Comparison of ENCODE assay signal across 31 cellular contexts in the genomic region with DNA sequence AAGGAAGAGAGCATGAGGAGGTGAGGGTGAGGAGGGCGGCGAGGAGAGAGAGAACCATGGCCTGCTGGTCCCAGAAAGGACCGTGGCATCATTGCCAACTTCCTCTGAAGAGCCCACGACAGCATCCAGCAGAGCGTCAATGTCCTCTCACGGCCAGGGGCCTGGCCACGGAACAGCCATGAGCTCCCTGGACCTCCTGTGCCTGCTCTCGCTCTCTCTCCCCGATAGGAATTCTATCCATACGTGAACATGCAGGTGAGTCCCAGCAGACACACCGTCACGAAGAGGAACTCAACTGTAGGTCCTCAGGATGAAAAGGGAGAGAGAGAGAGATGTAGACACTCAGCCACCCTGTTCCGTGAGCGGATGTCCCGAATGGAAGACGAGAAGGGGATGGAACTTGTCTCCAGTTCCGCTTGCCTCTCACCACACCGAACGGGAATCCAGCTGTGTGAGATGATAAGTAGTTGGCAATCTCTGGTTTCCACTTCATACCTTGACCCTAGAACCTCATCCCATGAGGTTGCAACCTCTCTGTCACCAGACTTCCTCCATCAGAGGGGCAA.
A peak's percentile ranks its signal among the peaks of the same experiment; 100 is the strongest.
DNase-seq lines count a peak whose midpoint lies in the region; ATAC-seq, FAIRE-seq and TF ChIP-seq lines count a peak whose summit lies in the region.
"Had no signal": no experiment of that assay in that cellular context is flagged by ENCODE, and none has a peak within 500 bp of the region (broad histone marks: within the 10 kb centered on the region; RNA-seq: fewer than 3 reads in every experiment).

No MANE protein-coding gene starts in this region.

- 96% methylated on average over 19 of the region's 19 CpGs for WGBS in HepG2 (ENCODE audit: low lambda C conversion rate)
- WGBS in right lobe of liver (ENCODE audit: insufficient coverage, low coverage, low lambda C conversion rate, missing lambda C conversion rate) = 84% methylated on average over 13 of the region's 19 CpGs

- no peak for ATAC-seq in HepG2
- no peak for ATAC-seq in right lobe of liver
- no peak for ATAC-seq in GM18520 (IDR thresholded peaks at IDR 0.05; ENCODE audit: unreplicated experiment)
- ATAC-seq: activated CD8-positive, alpha-beta T cell treated with anti-CD3 and anti-CD28 coated beads for 36 hours had no signal

- H3K27ac ChIP-seq in HepG2 (ENCODE audit: extremely low read length, insufficient read depth, low read length) (no peak overlapping the region), right lobe of liver (no peak overlapping the region), muscle layer of colon (ENCODE audit: low read depth, low read length) (peak overlapping the region; percentile 29), subcutaneous abdominal adipose tissue (ENCODE audit: low read depth, low read length) (peak overlapping the region; percentile 31)
- H3K27ac ChIP-seq: epithelial cell of prostate, SJCRH30 had no signal

- CTCF ChIA-PET in HepG2 (lab: Yijun Ruan, JAX; ENCODE audit: low intra/inter-chr PET ratio, low total read pairs) = no interaction called here

- H2AFZ ChIP-seq in HepG2 (ENCODE audit: low read length) = no peak overlapping the region

- DNase-seq in HepG2 (ENCODE audit: low spot score) (no peak), right lobe of liver (no peak), GM20000 (ENCODE audit: low spot score) (no peak)
- no peak for DNase-seq in stimulated activated CD4-positive, alpha-beta T cell treated with anti-CD3 and anti-CD28 coated beads, Interleukin-2, amount 100 ng/mL, for 48 hours
- DNase-seq in activated T-cell treated with anti-CD3 and anti-CD28 coated beads, Interleukin-2, amount 50 U/mL, for 1 hour = no peak
- DNase-seq: activated CD8-positive, alpha-beta memory T cell treated with anti-CD3 and anti-CD28 coated beads, Interleukin-2, amount 50 U/mL, for 48 hours; activated CD8-positive, alpha-beta T cell treated with anti-CD3 and anti-CD28 coated beads for 36 hours; activated naive CD4-positive, alpha-beta T cell treated with anti-CD3 and anti-CD28 coated beads, Interleukin-2, amount 50 U/mL, for 16 hours; AML-193; Calu3; CD4-positive, CD25-positive, alpha-beta regulatory T cell; DMS79; effector CD4-positive, alpha-beta T cell; HCEC 1CT; NCI-H1092; NCI-H1930; NCI-H2171 treated with DMSO at 0.1 percent for 48 hours; NCI-H510A; ovary; SJCRH30; stimulated activated CD4-positive, alpha-beta T cell treated with anti-CD3 and anti-CD28 coated beads, Interleukin-12 subunit alpha, Interleukin-12 subunit beta, amount 100 ng/mL, for 4 hours; stimulated activated CD4-positive, alpha-beta T cell treated with anti-CD3 and anti-CD28 coated beads, Interleukin-4, amount 100 ng/mL, for 1 hour; SW 1271 had no signal

- H3K4me2 ChIP-seq in HepG2 (ENCODE audit: low read depth, low read length) = no peak overlapping the region

- H3K27me3 ChIP-seq in HepG2 (ENCODE audit: control insufficient read depth in 1 of 2, insufficient read depth in 2 of 2, low read length in 2 of 2) (no peaks in the 10 kb centered on the region), right lobe of liver (no peaks in the 10 kb centered on the region), muscle layer of colon (ENCODE audit: control insufficient read depth in 1 of 2, insufficient read depth in 2 of 2, low read length in 2 of 2) (no peaks in the 10 kb centered on the region), subcutaneous abdominal adipose tissue (ENCODE audit: control insufficient read depth in 5 of 5, insufficient read depth in 4 of 5, low read length in 5 of 5) (no peaks in the 10 kb centered on the region)
- H3K27me3 ChIP-seq: ovary, SJCRH30 had no signal

- no peaks in the 10 kb centered on the region for H3K9me3 ChIP-seq in HepG2 (ENCODE audit: low read length)
- H3K9me3 ChIP-seq in right lobe of liver = no peaks in the 10 kb centered on the region
- H3K9me3 ChIP-seq in muscle layer of colon (ENCODE audit: low read length) = no peaks in the 10 kb centered on the region
- no peaks in the 10 kb centered on the region for H3K9me3 ChIP-seq in subcutaneous abdominal adipose tissue (ENCODE audit: control insufficient read depth in 5 of 5, low read length in 5 of 5)
- H3K9me3 ChIP-seq: ovary, SJCRH30 had no signal

- no peak for FAIRE-seq in HepG2 (lab: Jason Lieb, UNC)
- FAIRE-seq: colon, G401.6, keratinocyte, urothelium cell line had no signal

- H4K20me1 ChIP-seq in HepG2 (ENCODE audit: insufficient read depth, low read length) = peaks cover 3% of the 10 kb centered on the region; the same call in 1 of the 2 replicates

- BruUV-seq in HepG2 (replicated peaks; lab: Mats Ljungman, UMichigan) = no TSS peak

- TF ChIP-seq POLR2A in HepG2 (IDR thresholded peaks at IDR 0.05; ENCODE audit: insufficient read depth in 1 of 2, low read depth in 2 of 2, low read length in 2 of 2) = no peak
- no peak for TF ChIP-seq POLR2A in right lobe of liver (IDR thresholded peaks at IDR 0.05)

- TF ChIP-seq EP300 in HepG2 (IDR thresholded peaks at IDR 0.05; ENCODE audit: low read depth in 2 of 2, low read length in 2 of 2) (no peak), HepG2 (CRISPR knock-in tag; IDR thresholded peaks at IDR 0.05; ENCODE audit: borderline replicate concordance) (no peak)

- H3K4me1 ChIP-seq in HepG2 (ENCODE audit: insufficient read depth, low read length) (peaks cover 28% of the 10 kb centered on the region), right lobe of liver (peaks cover 0 to 54% (median 34%) of the 10 kb centered on the region in 4 donors), muscle layer of colon (ENCODE audit: insufficient read depth, low read length) (peaks cover 50% of the 10 kb centered on the region), subcutaneous abdominal adipose tissue (ENCODE audit: control insufficient read depth in 5 of 5, insufficient read depth in 5 of 5, low read length in 5 of 5) (peaks cover 0 to 77% (median 54%) of the 10 kb centered on the region in 5 donors)
- H3K4me1 ChIP-seq: SJCRH30 had no signal

- intact Hi-C loops in HepG2 (cut with micrococcal nuclease; ENCODE audit: unreplicated experiment) = no loop called here
- intact Hi-C loops in right lobe of liver (cut with DNase I) = loop anchor here in 1 of 2 donors (5.0 to 10.0 kb wide), 2 partner anchors 37 to 90 kb away; no protein-coding TSS in a partner anchor

- in situ Hi-C loops in HepG2 (cut with HindIII; ENCODE audit: extremely low pct_ligation_motif_present, low pct_unique_long_range_greater_than_20kb) = loop anchor here (5.0 kb wide), 1 partner anchor 103 kb away; no protein-coding TSS in a partner anchor

- no peak overlapping the region for H3K4me3 ChIP-seq in HepG2 (replicated peaks in 1 of 3; ENCODE audit: insufficient read depth in 1 of 3, low read depth in 2 of 3, low read length in 3 of 3)
- H3K4me3 ChIP-seq in right lobe of liver = no peak overlapping the region
- no peak overlapping the region for H3K4me3 ChIP-seq in muscle layer of colon (ENCODE audit: low read depth in 1 of 2, low read length in 2 of 2)
- H3K4me3 ChIP-seq in subcutaneous abdominal adipose tissue (ENCODE audit: low read depth in 1 of 5, low read length in 5 of 5) = no peak overlapping the region
- H3K4me3 ChIP-seq: ovary, SJCRH30 had no signal

- H3K79me2 ChIP-seq in HepG2 (ENCODE audit: insufficient read depth, low read length) = peaks cover 8% of the 10 kb centered on the region

- no peak for TF ChIP-seq RAD21 in HepG2 (CRISPR knock-in tag; IDR thresholded peaks at IDR 0.05)

- H3K36me3 ChIP-seq in HepG2 (replicated peaks in 1 of 2; ENCODE audit: control insufficient read depth in 1 of 2, insufficient read depth in 2 of 2, low read length in 2 of 2) (peaks cover 63 to 80% of the 10 kb centered on the region in 2 experiments), right lobe of liver (peaks cover 10 to 66% (median 35%) of the 10 kb centered on the region in 4 donors), muscle layer of colon (ENCODE audit: insufficient read depth, low read length) (peaks cover 94% of the 10 kb centered on the region), subcutaneous abdominal adipose tissue (ENCODE audit: control insufficient read depth in 5 of 5, insufficient read depth in 5 of 5, low read length in 5 of 5) (peaks cover 10 to 100% (median 98%) of the 10 kb centered on the region in 5 donors)
- H3K36me3 ChIP-seq: ovary, SJCRH30 had no signal

- H3K9ac ChIP-seq in HepG2 (ENCODE audit: insufficient read depth, low read depth, low read length) = no peak overlapping the region
- no peak overlapping the region for H3K9ac ChIP-seq in muscle layer of colon (ENCODE audit: low read length)
- H3K9ac ChIP-seq in subcutaneous abdominal adipose tissue (ENCODE audit: low read length in 5 of 5) = no peak overlapping the region

- TF ChIP-seq CTCF in HepG2 (CRISPR knock-in tag; IDR thresholded peaks at IDR 0.05) (no peak), right lobe of liver (IDR thresholded peaks at IDR 0.05) (no peak), GM20000 (IDR thresholded peaks at IDR 0.05; ENCODE audit: extremely low read depth, missing control alignments) (no peak)

- POLR2A ChIA-PET in HepG2 (lab: Yijun Ruan, JAX) = no interaction called here

TF ChIP-seq in HepG2, 621 proteins besides CTCF, POLR2A, EP300 and RAD21 (continues in another document):
- TF ChIP-seq, protein P1, sequence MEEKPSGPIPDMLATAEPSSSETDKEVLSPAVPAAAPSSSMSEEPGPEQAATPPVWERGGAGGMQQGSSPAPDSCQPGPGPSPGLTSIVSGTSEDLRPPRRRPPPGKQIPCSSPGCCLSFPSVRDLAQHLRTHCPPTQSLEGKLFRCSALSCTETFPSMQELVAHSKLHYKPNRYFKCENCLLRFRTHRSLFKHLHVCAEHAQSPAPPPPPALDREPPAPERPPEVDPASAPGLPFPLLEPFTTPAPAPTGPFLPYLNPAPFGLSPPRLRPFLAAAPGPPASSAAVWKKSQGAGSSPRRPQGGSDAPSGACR (CRISPR knock-in tag; IDR thresholded peaks at IDR 0.05) = no peak
- no peak for TF ChIP-seq ZNF264 (CRISPR knock-in tag; IDR thresholded peaks at IDR 0.05)

Comparison
In these comparisons a context has a peak if more than half of its experiments do, and no peak if none do; other contexts are left out.
1. H3K27ac ChIP-seq: peak in muscle layer of colon (single experiment) and subcutaneous abdominal adipose tissue (single experiment); none in HepG2 (single experiment) and right lobe of liver (0 of 3).